Comparison of ENCODE assay signal across 8 cellular contexts in the genomic region with DNA sequence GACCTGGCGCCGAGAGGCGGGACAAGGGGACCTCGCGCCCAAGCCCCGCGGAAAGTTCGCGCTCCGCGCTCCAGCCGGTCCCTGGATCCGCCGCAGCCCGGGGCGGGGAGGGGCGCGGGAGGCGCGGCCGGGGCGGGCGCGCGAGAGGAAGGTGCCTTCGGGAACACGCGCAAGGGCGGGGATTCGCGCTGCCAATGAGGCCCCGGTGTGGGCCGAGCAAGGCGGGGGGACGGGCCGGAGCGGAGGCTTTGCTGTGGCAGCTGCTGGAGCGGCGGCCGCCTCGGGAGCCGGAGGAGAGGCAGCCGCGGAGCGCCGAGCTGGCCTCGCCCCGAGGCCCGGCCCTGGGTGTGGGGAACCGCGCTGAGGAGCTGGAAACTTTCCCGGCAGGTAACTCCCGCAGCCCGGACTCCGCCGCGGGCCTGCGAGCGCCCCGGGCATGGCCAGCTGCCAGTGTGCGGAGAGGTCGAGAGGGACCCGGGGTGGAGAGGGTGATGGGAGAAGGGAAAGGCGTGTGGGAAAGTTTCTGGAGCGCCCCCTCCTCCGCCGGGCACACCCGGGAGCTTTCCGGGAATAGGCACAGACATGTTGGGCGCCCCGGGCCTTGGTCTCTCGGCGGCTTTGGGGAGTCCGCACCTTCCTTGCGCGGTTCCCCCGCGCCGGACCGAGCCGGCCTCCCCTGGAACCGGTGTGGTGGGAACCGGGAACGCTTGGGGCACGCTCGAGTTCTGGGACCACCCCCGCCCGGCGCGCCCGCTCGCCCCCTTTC. TPM values are rescaled to one million over a fixed set of nuclear protein-coding genes. Genes with fewer than 3 reads are reported as not detected.
DNase-seq lines count a peak whose midpoint lies in the region; ATAC-seq and TF ChIP-seq lines count a peak whose summit lies in the region.

A gene (plus strand): TSS at position 245 of the 766 bp plus-strand sequence. CDS start 97,271 bp downstream, outside the sequence.

- no peaks in the 10 kb centered on the region for H3K9me3 Mint-ChIP-seq in T-cell

- TF ChIP-seq CTCF in GM13977 (IDR thresholded peaks at IDR 0.05; ENCODE audit: extremely low read depth, insufficient read depth, missing control alignments) (no peak), astrocyte of the spinal cord (IDR thresholded peaks at IDR 0.05; ENCODE audit: low read depth, low read length) (no peak)

- CTCF ChIA-PET in T-cell (lab: Charles Lee), result no interaction called here

- H3K4me1 Mint-ChIP-seq in T-cell, result peaks cover 15 to 21% (median 17%) of the 10 kb centered on the region in 3 donors

- no peak within 1 kb of the TSS for H3K27ac Mint-ChIP-seq in T-cell

- peaks cover 24 to 59% of the 10 kb centered on the region in 2 donors for H3K27me3 Mint-ChIP-seq in T-cell

- DNase-seq in GM13977 (ENCODE audit: low spot score) (peak; percentile 89), NCI-H1105 treated with DMSO at 0.1 percent for 48 hours (lab: John Stamatoyannopoulos, UW) (peak; percentile 77), T-cell (peak in 28 of 34 experiments; percentile 7 to 45 (median 26)), astrocyte of the spinal cord (ENCODE audit: low read depth, low spot score) (peak; percentile 94), hepatic stellate cell (ENCODE audit: low spot score) (peak; percentile 91), pulmonary artery endothelial cell (ENCODE audit: low read depth, low spot score) (peak; percentile 69), NK-92 (lab: John Stamatoyannopoulos, UW; ENCODE audit: unreplicated experiment) (no peak)

- in situ Hi-C loops in GM13977 (cut with MboI; ENCODE audit: low pct_unique_long_range_greater_than_20kb, low sequenced_read_pairs, unreplicated experiment), result no loop called here
- in situ Hi-C loops in astrocyte of the spinal cord (cut with HindIII; ENCODE audit: low sequenced_read_pairs), result no loop called here

- POLR2A ChIA-PET in T-cell (lab: Charles Lee), result no interaction called here

- H3K36me3 Mint-ChIP-seq in T-cell, result no peaks in the 10 kb centered on the region

- H3K4me3 Mint-ChIP-seq in T-cell, result peak within 1 kb of the TSS; percentile 56 to 87 (median 73)

- ATAC-seq in HG02759 (IDR thresholded peaks at IDR 0.05; ENCODE audit: unreplicated experiment) (peak; percentile 93), T-cell (replicated peaks in 1 of 4) (peak; percentile 53 to 92 (median 78))

- peak within 1 kb of the TSS; percentile 93 for H3K4me3 ChIP-seq in astrocyte of the spinal cord (ENCODE audit: low read depth, low read length)

RNA-seq across cellular contexts. Expression of the gene that starts here (rescaled TPM):
- total RNA-seq in T-cell (under 1 TPM; 0.26 to 0.61 (median 0.50) TPM), pulmonary artery endothelial cell (55.0 and 78.7 TPM in 2 replicates)

Comparison
In these comparisons a context has a peak if more than half of its experiments do, and no peak if none do; other contexts are left out.
1. RNA of the gene that starts here (total RNA-seq): 55.0 to 78.7 TPM in pulmonary artery endothelial cell; 0.26 to 0.61 TPM in T-cell; every median in the first group is over 10 times any median in the second.
2. Peak in DNase-seq and ATAC-seq in T-cell; RNA of the gene not detected or under 1 TPM.